Comparison of ENCODE assay signal across 1 cellular context in genomic region chr2:11743846-11744553, GRCh38.
TF ChIP-seq lines count a peak whose summit lies in the region.

No MANE protein-coding gene starts in this region.

TF ChIP-seq in K562, 482 proteins besides CTCF, POLR2A, EP300 and RAD21 (continued from another document and continues in another):
- TF ChIP-seq MAX (CRISPR knock-in tag; IDR thresholded peaks at IDR 0.05) (peak; percentile 38; the same call in 1 of the 2 replicates), KAT2B (IDR thresholded peaks at IDR 0.05; ENCODE audit: low read depth, low read length) (no peak), CREBBP (IDR thresholded peaks at IDR 0.05; ENCODE audit: low read depth, low read length) (no peak), ARID3A (IDR thresholded peaks at IDR 0.05; ENCODE audit: borderline replicate concordance, low read depth, low read length) (peak; percentile 76; the same call in 1 of the 2 replicates), FOXA1 (IDR thresholded peaks at IDR 0.05; ENCODE audit: borderline replicate concordance) (no peak), CSDE1 (IDR thresholded peaks at IDR 0.05) (no peak), NCOA2 (IDR thresholded peaks at IDR 0.05; ENCODE audit: partially characterized antibody in 2 of 2) (no peak), HDAC1 (IDR thresholded peaks at IDR 0.05) (peak; percentile 95 to 96), CTBP1 (IDR thresholded peaks at IDR 0.05; ENCODE audit: borderline replicate concordance) (peak; percentile 98), MTA1 (IDR thresholded peaks at IDR 0.05; ENCODE audit: borderline replicate concordance) (peak; percentile 84), RBM39 (optimal IDR thresholded peaks at IDR 0.05; ENCODE audit: low read depth, low read length) (peak; percentile 73), SIN3A (IDR thresholded peaks at IDR 0.05; ENCODE audit: borderline replicate concordance in 2 of 2, control insufficient read depth in 1 of 2, low read depth in 2 of 2, low read length in 2 of 2) (peak; percentile 3 to 90; a peak in 1 of 4 replicates), NFXL1 (CRISPR knock-in tag; IDR thresholded peaks at IDR 0.05) (no peak), ZBTB34 (CRISPR knock-in tag; IDR thresholded peaks at IDR 0.05) (no peak), ZNF24 (IDR thresholded peaks at IDR 0.05) (peak; percentile 88), JUNB (CRISPR knock-in tag; conservative IDR thresholded peaks at IDR 0.05) (peak; percentile 79), RB1 (IDR thresholded peaks at IDR 0.05; ENCODE audit: low read depth) (peak; percentile 39; the same call in 1 of the 2 replicates), E2F6 (IDR thresholded peaks at IDR 0.05; ENCODE audit: borderline replicate concordance in 1 of 2, extremely low read depth in 1 of 2, insufficient read depth in 1 of 2, insufficient read length in 1 of 2, low read depth in 1 of 2, low read length in 1 of 2, poor library complexity in 1 of 2, severe bottlenecking in 1 of 2) (peak in 1 of 2 experiments; percentile 13), SPI1 (IDR thresholded peaks at IDR 0.05; ENCODE audit: borderline replicate concordance, low read depth, low read length) (peak; percentile 61; the same call in 1 of the 2 replicates), PRMT5 (CRISPR knock-in tag; IDR thresholded peaks at IDR 0.05) (no peak), ELF1 (tag; IDR thresholded peaks at IDR 0.05) (peak; percentile 55; the same call in 1 of the 2 replicates), ZC3H4 (CRISPR knock-in tag; IDR thresholded peaks at IDR 0.05; ENCODE audit: borderline replicate concordance) (no peak), NONO (IDR thresholded peaks at IDR 0.05; ENCODE audit: low read depth in 2 of 2, low read length in 1 of 2) (peak in 1 of 2 experiments; percentile 51; a peak in 1 of 4 replicates), PCBP1 (IDR thresholded peaks at IDR 0.05; ENCODE audit: low read depth, low read length, poor library complexity, severe bottlenecking) (no peak), CBX2 (IDR thresholded peaks at IDR 0.05; ENCODE audit: insufficient read depth, low read length, poor library complexity, severe bottlenecking) (no peak), ATF2 (CRISPR knock-in tag; IDR thresholded peaks at IDR 0.05) (peak; percentile 98; the same call in 1 of the 2 replicates), CHD7 (IDR thresholded peaks at IDR 0.05; ENCODE audit: low read depth, low read length) (no peak), MXD1 (CRISPR knock-in tag; IDR thresholded peaks at IDR 0.05; ENCODE audit: borderline replicate concordance, poor library complexity, severe bottlenecking) (no peak), SMARCA5 (IDR thresholded peaks at IDR 0.05) (peak; percentile 100), ZNF143 (CRISPR knock-in tag; IDR thresholded peaks at IDR 0.05) (peak; percentile 40; the same call in 1 of the 2 replicates), ZBTB12 (CRISPR knock-in tag; IDR thresholded peaks at IDR 0.05) (no peak), RBM15 (IDR thresholded peaks at IDR 0.05; ENCODE audit: insufficient read depth, low read length) (no peak), TARDBP (IDR thresholded peaks at IDR 0.05) (peak; percentile 86; the same call in 1 of the 2 replicates), ZNF23 (CRISPR knock-in tag; IDR thresholded peaks at IDR 0.05) (no peak), BMI1 (IDR thresholded peaks at IDR 0.05; ENCODE audit: low read length) (no peak), TAF7 (tag; IDR thresholded peaks at IDR 0.05) (0 out of 2 replicates have a peak, but pooled peaks have one; percentile 26), NR2C1 (IDR thresholded peaks at IDR 0.05) (peak; percentile 52; the same call in 1 of the 2 replicates), NR2C1 (tag; IDR thresholded peaks at IDR 0.05) (peak; percentile 75), FOXK1 (CRISPR knock-in tag; IDR thresholded peaks at IDR 0.05; ENCODE audit: borderline replicate concordance) (no peak), THRB (CRISPR knock-in tag; conservative IDR thresholded peaks at IDR 0.05) (no peak), CHD4 (IDR thresholded peaks at IDR 0.05; ENCODE audit: insufficient read depth, insufficient replicate concordance, low read depth, low read length, poor library complexity, severe bottlenecking) (peak; percentile 99), TRIM24 (IDR thresholded peaks at IDR 0.05) (peak; percentile 74 to 89), ARID2 (IDR thresholded peaks at IDR 0.05) (no peak), NR2C2 (CRISPR knock-in tag; IDR thresholded peaks at IDR 0.05) (no peak), NR2C2 (tag; IDR thresholded peaks at IDR 0.05) (peak; percentile 62), ETV5 (CRISPR knock-in tag; IDR thresholded peaks at IDR 0.05; ENCODE audit: low read depth) (peak; percentile 83; the same call in 1 of the 2 replicates)
